In genomic region chr1:157138220-157139124, GRCh38 we compare ENCODE assay signal across 8 cellular contexts. TPM values are rescaled to one million over a fixed set of nuclear protein-coding genes. Genes with fewer than 3 reads are reported as not detected.
DNase-seq lines count a peak whose midpoint lies in the region; TF ChIP-seq lines count a peak whose summit lies in the region.

TSS of gene ETV3 (minus strand) at chr1:157138395. CDS start at chr1:157136352, 2,043 bp downstream.

- no peaks in the 10 kb centered on the region for H3K36me3 ChIP-seq in ovary
- peaks cover 15% of the 10 kb centered on the region for H3K36me3 ChIP-seq in thymus (ENCODE audit: control insufficient read depth, insufficient read depth)

- TF ChIP-seq POLR2A in NB4 (IDR thresholded peaks at IDR 0.05; ENCODE audit: extremely low read depth, insufficient read length) = peak; percentile 56
- peak; percentile 91 for TF ChIP-seq POLR2A in ovary (IDR thresholded peaks at IDR 0.05)

- H3K27ac Mint-ChIP-seq in activated naive CD8-positive, alpha-beta T cell = peak within 1 kb of the TSS; percentile 94

- no peak for TF ChIP-seq EP300 in ovary (IDR thresholded peaks at IDR 0.05)

- peaks cover 15% of the 10 kb centered on the region for H3K36me3 Mint-ChIP-seq in activated naive CD8-positive, alpha-beta T cell

- H3K4me1 ChIP-seq in ovary (ENCODE audit: insufficient read depth) (peaks cover 4% of the 10 kb centered on the region), thymus (ENCODE audit: control insufficient read depth, insufficient read depth, low read length) (peaks cover 17% of the 10 kb centered on the region)

- no peak for TF ChIP-seq CTCF in HFF-Myc (IDR thresholded peaks at IDR 0.05; ENCODE audit: low read depth, low read length, missing control alignments)
- no peak for TF ChIP-seq CTCF in NB4 (IDR thresholded peaks at IDR 0.05; ENCODE audit: low read depth, low read length)
- TF ChIP-seq CTCF in ovary (IDR thresholded peaks at IDR 0.05) = peak in 1 of 3 donors; percentile 19

- peak within 1 kb of the TSS; percentile 83 for H3K4me3 ChIP-seq in HFF-Myc (replicated peaks; ENCODE audit: low read depth, low read length)
- peak within 1 kb of the TSS; percentile 96 for H3K4me3 ChIP-seq in NB4 (ENCODE audit: low read depth, low read length)
- H3K4me3 ChIP-seq in ovary = peak within 1 kb of the TSS; percentile 99
- peak within 1 kb of the TSS; percentile 93 for H3K4me3 ChIP-seq in thymus (ENCODE audit: low read length)

- peaks cover 67% of the 10 kb centered on the region for H3K4me1 Mint-ChIP-seq in activated naive CD8-positive, alpha-beta T cell (ENCODE audit: low read depth)

- no peaks in the 10 kb centered on the region for H3K9me3 Mint-ChIP-seq in activated naive CD8-positive, alpha-beta T cell (ENCODE audit: low read depth)

- 0 to 1% (median 1%) methylated on average over 79 to 87 of the region's 87 CpGs for WGBS in ovary, 3 donors
- WGBS in thymus = under 1% methylated on average over 87 of the region's 87 CpGs

- H3K9me3 ChIP-seq in ovary (no peaks in the 10 kb centered on the region), thymus (ENCODE audit: control insufficient read depth) (no peaks in the 10 kb centered on the region)

- H3K27ac ChIP-seq in ovary (peak within 1 kb of the TSS; percentile 88 to 98), thymus (ENCODE audit: low read depth) (peak within 1 kb of the TSS; percentile 84)

- intact Hi-C loops in head of caudate nucleus (cut with DNase I) = loop anchor here (5.0 kb wide), 1 partner anchor 91 kb away; the partner anchor contains the start of gene ARHGEF11
- intact Hi-C loops in ovary (cut with DNase I) = no loop called here

- DNase-seq in GM04504 (ENCODE audit: low read depth) = peak; percentile 81
- peak; percentile 64 for DNase-seq in HFF-Myc (ENCODE audit: extremely low read depth, low read depth)
- DNase-seq in NB4 (ENCODE audit: low read depth) = peak; percentile 96
- peak; percentile 98 for DNase-seq in SKM-1 treated with dmso at 0.1 percent for 144 hours (lab: John Stamatoyannopoulos, UW; ENCODE audit: unreplicated experiment)
- DNase-seq in head of caudate nucleus = peak; percentile 80 to 97 (median 92)
- peak; percentile 91 to 94 (median 92) for DNase-seq in ovary

- H3K27me3 Mint-ChIP-seq in activated naive CD8-positive, alpha-beta T cell = no peaks in the 10 kb centered on the region

- peak within 1 kb of the TSS; percentile 96 for H3K4me3 Mint-ChIP-seq in activated naive CD8-positive, alpha-beta T cell

- H3K27me3 ChIP-seq in ovary (no peaks in the 10 kb centered on the region), thymus (ENCODE audit: control insufficient read depth, insufficient read depth) (peaks cover 7% of the 10 kb centered on the region)

RNA-seq across cellular contexts. Expression of gene ETV3, which starts in this region (rescaled TPM):
- total RNA-seq in ovary = 10 to 100 TPM; 12.8 to 36.4 (median 23.8) TPM
- polyA plus RNA-seq in ovary (10 to 100 TPM in 1 of 2 donors, 1 to 10 TPM in 1; 8.0 to 12.5 TPM), thymus (14.3 TPM)

Comparison
In these comparisons a context has a peak if more than half of its experiments do, and no peak if none do; other contexts are left out.
1. Peak in every context shown above with its lines: DNase-seq, H3K4me3 ChIP-seq and H3K27ac ChIP-seq.